In the genomic region with DNA sequence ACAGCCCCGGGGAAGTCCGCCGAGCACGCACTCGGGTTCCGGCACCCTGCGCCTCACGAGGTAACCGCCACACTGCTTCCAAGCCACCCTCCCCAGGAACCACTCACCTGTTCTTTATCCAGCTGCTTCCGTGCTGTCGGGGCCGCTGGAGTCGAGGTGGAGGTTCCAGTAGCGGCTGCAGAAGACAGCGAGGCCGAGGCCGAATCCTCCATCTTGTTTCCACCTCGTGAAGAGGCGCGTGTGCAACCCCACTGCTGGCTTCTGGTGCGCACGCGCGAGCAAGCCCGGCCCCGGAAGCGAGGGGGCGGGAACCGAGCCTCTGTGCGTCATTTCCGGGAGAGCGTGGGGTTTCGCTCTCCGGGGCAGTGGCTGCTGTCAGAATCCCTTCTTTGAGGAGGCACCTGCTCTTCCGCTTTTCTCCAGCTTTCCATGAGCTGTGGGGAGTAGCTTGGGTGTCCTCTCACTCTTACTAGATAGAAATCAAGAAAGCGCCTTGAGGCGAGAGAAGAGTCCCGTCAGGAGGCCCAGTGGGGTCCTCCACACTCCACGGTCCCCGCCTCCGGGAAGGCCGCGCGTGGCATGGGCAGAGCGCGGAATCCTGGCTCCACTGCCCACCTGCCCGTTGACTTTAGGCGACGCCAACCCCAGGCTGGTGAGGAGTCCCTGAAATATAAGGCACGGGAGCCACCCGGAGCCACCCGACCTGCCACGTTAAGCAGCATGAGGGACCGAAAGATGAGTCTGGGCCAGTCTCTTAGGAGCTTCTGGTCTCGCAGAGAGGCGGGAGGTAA, we compare ENCODE assay signal across 8 cellular contexts. TPM values are rescaled to one million over a fixed set of nuclear protein-coding genes. Genes with fewer than 3 reads are reported as not detected.
A peak's percentile ranks its signal among the peaks of the same experiment; 100 is the strongest.
DNase-seq lines count a peak whose midpoint lies in the region; ATAC-seq lines count a peak whose summit lies in the region.

TSS of gene RSL1D1 (minus strand) at position 242 of the 791 bp plus-strand sequence. CDS start at position 212, 30 bp downstream.

- peaks cover 56% of the 10 kb centered on the region for H3K4me1 ChIP-seq in BLaER1

- no peaks in the 10 kb centered on the region for H3K27me3 ChIP-seq in BLaER1

- DNase-seq in NCI-H524 treated with DMSO at 0.1 percent for 48 hours (lab: John Stamatoyannopoulos, UW): peak; percentile 67
- DNase-seq in activated CD4-positive, alpha-beta T cell treated with anti-CD3 and anti-CD28 coated beads for 4 hours: peak; percentile 91 to 92
- DNase-seq in left colon: peak; percentile 90 to 92
- DNase-seq in stimulated activated CD4-positive, alpha-beta T cell treated with anti-CD3 and anti-CD28 coated beads, Interleukin-1b, Interleukin-23, amount 100 ng/mL, for 4 hours (ENCODE audit: low read depth in 2 of 2): peak; percentile 86 to 92

- peaks cover 53% of the 10 kb centered on the region for H3K36me3 ChIP-seq in BLaER1

- H3K27ac ChIP-seq in BLaER1: peak within 1 kb of the TSS; percentile 97
- H3K27ac ChIP-seq in cingulate gyrus (ENCODE audit: low read depth, low read length): peak within 1 kb of the TSS; percentile 65

- H4K20me1 ChIP-seq in BLaER1: peaks cover 78% of the 10 kb centered on the region

- H3K9ac ChIP-seq in BLaER1: peak within 1 kb of the TSS; percentile 98

- H3K4me3 ChIP-seq in BLaER1: peak within 1 kb of the TSS; percentile 82

- intact Hi-C loops in left colon (cut with DNase I, micrococcal nuclease): no loop called here

- ATAC-seq in GM19324 (IDR thresholded peaks at IDR 0.05; ENCODE audit: low FRiP score, unreplicated experiment) (peak; percentile 85), HG03460 (IDR thresholded peaks at IDR 0.05; ENCODE audit: unreplicated experiment) (peak; percentile 85), left colon (peak; percentile 98)

- H3K9me3 ChIP-seq in BLaER1: no peaks in the 10 kb centered on the region

- H3K4me2 ChIP-seq in BLaER1: peak within 1 kb of the TSS; percentile 98

RNA-seq across cellular contexts. Expression of gene RSL1D1, which starts in this region (rescaled TPM):
- total RNA-seq in left colon: 10 to 100 TPM; 82.8 to 91.6 TPM

Comparison
In these comparisons a context has a peak if more than half of its experiments do, and no peak if none do; other contexts are left out.
1. Peak in every context shown above with its lines: DNase-seq, ATAC-seq, H3K4me3 ChIP-seq and H3K27ac ChIP-seq.